ENCODE assay signal across 8 cellular contexts in genomic region chr4:40149960-40150385, GRCh38. TPM values are rescaled to one million over a fixed set of nuclear protein-coding genes. Genes with fewer than 3 reads are reported as not detected.
DNase-seq lines count a peak whose midpoint lies in the region; ATAC-seq, FAIRE-seq and TF ChIP-seq lines count a peak whose summit lies in the region.

No MANE protein-coding gene starts in this region.

- 67% methylated on average over 3 of the region's 3 CpGs for WGBS in A549 (ENCODE audit: missing lambda C conversion rate)
- 97% methylated on average over 3 of the region's 3 CpGs for WGBS in esophagus muscularis mucosa

- TF ChIP-seq POLR2A in A549 (IDR thresholded peaks at IDR 0.05; ENCODE audit: low read length) = no peak
- no peak for TF ChIP-seq POLR2A in esophagus muscularis mucosa (IDR thresholded peaks at IDR 0.05; ENCODE audit: low read depth)

- H3K36me3 ChIP-seq in esophagus muscularis mucosa (no peaks in the 10 kb centered on the region), neural cell (ENCODE audit: insufficient read depth, low read length) (peaks cover 12% of the 10 kb centered on the region)

- no peaks in the 10 kb centered on the region for H3K9me2 ChIP-seq in neural cell (ENCODE audit: insufficient read depth, low read length)

- peak overlapping the region; percentile 46; a peak in 4 of 6 replicates for H3K27ac ChIP-seq in A549
- H3K27ac ChIP-seq in esophagus muscularis mucosa (replicated peaks in 1 of 4) = no peak overlapping the region
- no peak overlapping the region for H3K27ac ChIP-seq in neural cell (ENCODE audit: low read length)

- POLR2A ChIA-PET in A549 (lab: Yijun Ruan, JAX) = interaction anchor here (0.7 kb wide), 1 partner anchor 28 kb away, joined by 6 read pairs; no protein-coding TSS in a partner anchor

- TF ChIP-seq EP300 in A549 (IDR thresholded peaks at IDR 0.05) = no peak
- no peak for TF ChIP-seq EP300 in esophagus muscularis mucosa (IDR thresholded peaks at IDR 0.05)
- TF ChIP-seq EP300 in neural cell (conservative IDR thresholded peaks at IDR 0.05; ENCODE audit: poor library complexity, severe bottlenecking) = no peak

- H3F3A ChIP-seq in neural cell (ENCODE audit: insufficient read depth, low read length, poor library complexity, severe bottlenecking) = no peaks in the 10 kb centered on the region

- H3K9me3 ChIP-seq in A549 (peaks cover 8% of the 10 kb centered on the region), esophagus muscularis mucosa (no peaks in the 10 kb centered on the region), neural cell (ENCODE audit: low read length) (no peaks in the 10 kb centered on the region)

- H3K4me3 ChIP-seq in A549 (no peak overlapping the region), esophagus muscularis mucosa (no peak overlapping the region), neural cell (ENCODE audit: low read length) (no peak overlapping the region)

- H3K9ac ChIP-seq in neural cell (ENCODE audit: low read length) = no peak overlapping the region

- H3K36me3 Mint-ChIP-seq in IgD-negative memory B cell = peaks cover 3% of the 10 kb centered on the region

- H3K27ac Mint-ChIP-seq in IgD-negative memory B cell = peak overlapping the region; percentile 69 to 90 (median 77)

- FAIRE-seq in A549 (lab: Jason Lieb, UNC) = no peak
- FAIRE-seq in GM18507 (lab: Jason Lieb, UNC) = peak; percentile 96

- peak in 1 of 2 experiments; percentile 77; a peak in 3 of 6 replicates for ATAC-seq in A549

- peak overlapping the region in 3 of 4 donors; percentile 34 to 80 (median 65) for H3K4me3 Mint-ChIP-seq in IgD-negative memory B cell

- no peaks in the 10 kb centered on the region for H3K4me1 ChIP-seq in A549
- peaks cover 0 to under 1% (median 0%) of the 10 kb centered on the region in 4 donors for H3K4me1 ChIP-seq in esophagus muscularis mucosa

- no peaks in the 10 kb centered on the region for H3K27me3 ChIP-seq in esophagus muscularis mucosa
- H3K27me3 ChIP-seq in neural cell (ENCODE audit: insufficient read depth, low read depth, low read length) = no peaks in the 10 kb centered on the region

- peak; percentile 70 for TF ChIP-seq CTCF in A549 (IDR thresholded peaks at IDR 0.05)
- peak; percentile 85 to 89 (median 87) for TF ChIP-seq CTCF in esophagus muscularis mucosa (IDR thresholded peaks at IDR 0.05)
- TF ChIP-seq CTCF in neural cell (IDR thresholded peaks at IDR 0.05; ENCODE audit: poor library complexity, severe bottlenecking) = peak; percentile 67

- no peak overlapping the region for H3K4me2 ChIP-seq in A549
- H3K4me2 ChIP-seq in neural cell (ENCODE audit: low read length) = no peak overlapping the region

- TF ChIP-seq RAD21 in A549 (conservative IDR thresholded peaks at IDR 0.05 in 1 of 2, IDR thresholded peaks at IDR 0.05 in 1 of 2) (peak; percentile 81), neural cell (conservative IDR thresholded peaks at IDR 0.05) (peak; percentile 72)

- H2AFZ ChIP-seq in neural cell (ENCODE audit: low read depth, low read length) = no peak overlapping the region

- peaks cover 0 to 4% (median 3%) of the 10 kb centered on the region in 3 donors for H3K9me3 Mint-ChIP-seq in IgD-negative memory B cell

- peaks cover 13 to 23% (median 20%) of the 10 kb centered on the region in 3 donors for H3K4me1 Mint-ChIP-seq in IgD-negative memory B cell

- H4K20me1 ChIP-seq in neural cell (ENCODE audit: insufficient read depth) = no peaks in the 10 kb centered on the region

- intact Hi-C loops in esophagus muscularis mucosa (cut with DNase I) = loop anchor here (2.0 to 10.0 kb wide), 3 partner anchors 95 to 175 kb away; partner anchors contain the start of gene N4BP2

- no peaks in the 10 kb centered on the region for H3K27me3 Mint-ChIP-seq in IgD-negative memory B cell

- CTCF ChIA-PET in A549 (lab: Yijun Ruan, JAX) = interaction anchor here (0.6 to 2.5 kb wide), 19 partner anchors 9 to 387 kb away, joined by 3 to 11 read pairs (median 3); no protein-coding TSS in a partner anchor

- peak; percentile 13 to 83 for DNase-seq in A549 (ENCODE audit: low read depth in 1 of 2, low spot score in 1 of 2)
- DNase-seq in GM18507 (ENCODE audit: extremely low spot score, insufficient read length, low read depth) = peak; percentile 46
- peak; percentile 8 for DNase-seq in OCI-M2 (lab: John Stamatoyannopoulos, UW; ENCODE audit: unreplicated experiment)
- DNase-seq in activated T-cell treated with anti-CD3 and anti-CD28 coated beads for 1 hour (ENCODE audit: low read depth) = peak; percentile 59
- DNase-seq in esophagus muscularis mucosa (ENCODE audit: extremely low spot score) = no peak
- peak; percentile 64 for DNase-seq in superior temporal gyrus (ENCODE audit: extremely low spot score)

- H3K79me2 ChIP-seq in neural cell (replicated peaks; ENCODE audit: insufficient read depth, low read length) = no peaks in the 10 kb centered on the region

TF ChIP-seq in A549, 52 proteins besides CTCF, POLR2A, EP300 and RAD21:
- TF ChIP-seq FOXS1 (CRISPR knock-in tag; IDR thresholded peaks at IDR 0.05) (no peak), MYC (IDR thresholded peaks at IDR 0.05; ENCODE audit: borderline replicate concordance, low read length) (no peak), SMC3 (IDR thresholded peaks at IDR 0.05) (peak; percentile 84), USF2 (IDR thresholded peaks at IDR 0.05) (no peak), ESRRA (IDR thresholded peaks at IDR 0.05; ENCODE audit: borderline replicate concordance, low read length) (no peak), ELK1 (IDR thresholded peaks at IDR 0.05; ENCODE audit: low read depth, low read length) (no peak), KDM1A (IDR thresholded peaks at IDR 0.05; ENCODE audit: low read depth) (no peak), HOXB13 (CRISPR knock-in tag; IDR thresholded peaks at IDR 0.05; ENCODE audit: low read depth) (no peak)
TF ChIP-seq in A549: peak in this region for 1.

TF ChIP-seq in neural cell, 6 proteins besides CTCF, POLR2A, EP300 and RAD21:
- TF ChIP-seq SMC3 (conservative IDR thresholded peaks at IDR 0.05; ENCODE audit: poor library complexity) (peak; percentile 77), MXI1 (conservative IDR thresholded peaks at IDR 0.05; ENCODE audit: poor library complexity, severe bottlenecking) (no peak), TAF1 (IDR thresholded peaks at IDR 0.05; ENCODE audit: low read depth) (no peak), POLR2AphosphoS5 (IDR thresholded peaks at IDR 0.05) (no peak), REST (IDR thresholded peaks at IDR 0.05; ENCODE audit: borderline replicate concordance) (no peak)

RNA-seq across cellular contexts. Expression of gene RHOH, which starts 46.9 kb away (rescaled TPM):
- polyA plus RNA-seq in A549 (2011; rRNA removed) = 0.26 and 0.33 TPM in 2 replicates
- 0.06 and 0.11 TPM in 2 replicates for polyA plus RNA-seq in A549 (2012; cell fraction: cytosol; rRNA removed)
- polyA plus RNA-seq in A549 (2012; cell fraction: nucleus; rRNA removed) = 0.17 and 0.34 TPM in 2 replicates
- 0.07 to 0.08 TPM in 2 of 3 replicates, not detected in the other for polyA plus RNA-seq in A549 (2017; fragmentation: RNase III; extraction: RNeasy Plus Mini Kit Qiagen cat#74134 plus additional on column Dnase treatment)
- polyA minus RNA-seq in A549 (2011; rRNA and poly(A)+ RNA removed) = 0.33 and 0.39 TPM in 2 replicates
- 255 TPM for polyA plus RNA-seq in IgD-negative memory B cell
- total RNA-seq in esophagus muscularis mucosa = 1 to 10 TPM in 3 of 4 donors, under 1 TPM in 1; 0.13 to 3.6 (median 2.7) TPM
- polyA plus RNA-seq in neural cell = not detected in 2 replicates
- not detected in 2 replicates for polyA minus RNA-seq in neural cell

Comparison
In these comparisons a context has a peak if more than half of its experiments do, and no peak if none do; other contexts are left out.
1. H3K27ac ChIP-seq: peak in A549 (2 of 2); none in esophagus muscularis mucosa (0 of 4) and neural cell (single experiment).
2. RNA of gene RHOH, which starts 46.9 kb away (polyA plus RNA-seq): 255 TPM in IgD-negative memory B cell (single experiment); 0.06 to 0.34 TPM in A549 and not detected in neural cell; every median in the first group is over 100 times any median in the second.
3. Peak in every context shown above with its lines, with median percentiles within 50 percentile points of each other: CTCF ChIP-seq.